In the genomic region with DNA sequence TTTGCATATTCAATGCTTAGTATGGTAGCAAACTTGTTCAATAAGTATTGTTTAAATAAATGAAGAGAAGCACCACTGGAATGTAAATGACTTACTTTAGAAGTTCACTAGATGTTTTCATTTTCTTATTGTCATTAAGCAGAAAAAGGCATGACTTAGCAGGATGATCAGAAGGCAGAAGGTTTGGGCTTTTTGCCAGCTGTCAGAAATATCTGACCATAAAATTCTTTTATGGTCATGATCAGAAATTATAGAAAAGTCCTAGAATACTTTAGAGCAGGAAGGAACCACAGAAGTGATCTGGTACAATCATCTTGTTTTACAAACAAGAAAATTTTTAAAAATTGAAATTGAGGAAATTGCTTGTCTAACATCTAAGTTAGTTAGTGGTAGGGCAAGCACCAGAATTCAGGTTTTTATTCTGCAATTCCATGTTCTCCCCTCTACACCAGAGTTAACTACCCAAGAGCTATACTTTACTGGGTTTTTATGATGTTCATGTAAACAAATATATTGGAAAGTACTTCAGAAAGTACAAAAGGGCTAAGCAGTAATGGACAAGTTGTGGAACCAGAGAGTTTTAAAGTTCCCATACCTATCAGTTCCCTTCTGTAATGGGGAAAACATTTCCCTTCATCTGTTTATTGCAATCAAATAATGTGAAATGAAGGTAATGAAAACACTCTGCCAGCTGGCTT, we compare ENCODE assay signal across 1 cellular context.
A peak's percentile ranks its signal among the peaks of the same experiment; 100 is the strongest.
TF ChIP-seq lines count a peak whose summit lies in the region.

No MANE protein-coding gene starts in this region.

TF ChIP-seq in HEK293T, 16 proteins besides CTCF, POLR2A, EP300 and RAD21:
- TF ChIP-seq, protein P1, sequence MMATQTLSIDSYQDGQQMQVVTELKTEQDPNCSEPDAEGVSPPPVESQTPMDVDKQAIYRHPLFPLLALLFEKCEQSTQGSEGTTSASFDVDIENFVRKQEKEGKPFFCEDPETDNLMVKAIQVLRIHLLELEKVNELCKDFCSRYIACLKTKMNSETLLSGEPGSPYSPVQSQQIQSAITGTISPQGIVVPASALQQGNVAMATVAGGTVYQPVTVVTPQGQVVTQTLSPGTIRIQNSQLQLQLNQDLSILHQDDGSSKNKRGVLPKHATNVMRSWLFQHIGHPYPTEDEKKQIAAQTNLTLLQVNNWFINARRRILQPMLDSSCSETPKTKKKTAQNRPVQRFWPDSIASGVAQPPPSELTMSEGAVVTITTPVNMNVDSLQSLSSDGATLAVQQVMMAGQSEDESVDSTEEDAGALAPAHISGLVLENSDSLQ (IDR thresholded peaks at IDR 0.05), result 0 out of 2 replicates have a peak, but pooled peaks have one; percentile 5
- no peak for TF ChIP-seq SP1 (IDR thresholded peaks at IDR 0.05)
- no peak for TF ChIP-seq NFRKB (IDR thresholded peaks at IDR 0.05)
